Comparison of ENCODE assay signal across 10 cellular contexts in the genomic region with DNA sequence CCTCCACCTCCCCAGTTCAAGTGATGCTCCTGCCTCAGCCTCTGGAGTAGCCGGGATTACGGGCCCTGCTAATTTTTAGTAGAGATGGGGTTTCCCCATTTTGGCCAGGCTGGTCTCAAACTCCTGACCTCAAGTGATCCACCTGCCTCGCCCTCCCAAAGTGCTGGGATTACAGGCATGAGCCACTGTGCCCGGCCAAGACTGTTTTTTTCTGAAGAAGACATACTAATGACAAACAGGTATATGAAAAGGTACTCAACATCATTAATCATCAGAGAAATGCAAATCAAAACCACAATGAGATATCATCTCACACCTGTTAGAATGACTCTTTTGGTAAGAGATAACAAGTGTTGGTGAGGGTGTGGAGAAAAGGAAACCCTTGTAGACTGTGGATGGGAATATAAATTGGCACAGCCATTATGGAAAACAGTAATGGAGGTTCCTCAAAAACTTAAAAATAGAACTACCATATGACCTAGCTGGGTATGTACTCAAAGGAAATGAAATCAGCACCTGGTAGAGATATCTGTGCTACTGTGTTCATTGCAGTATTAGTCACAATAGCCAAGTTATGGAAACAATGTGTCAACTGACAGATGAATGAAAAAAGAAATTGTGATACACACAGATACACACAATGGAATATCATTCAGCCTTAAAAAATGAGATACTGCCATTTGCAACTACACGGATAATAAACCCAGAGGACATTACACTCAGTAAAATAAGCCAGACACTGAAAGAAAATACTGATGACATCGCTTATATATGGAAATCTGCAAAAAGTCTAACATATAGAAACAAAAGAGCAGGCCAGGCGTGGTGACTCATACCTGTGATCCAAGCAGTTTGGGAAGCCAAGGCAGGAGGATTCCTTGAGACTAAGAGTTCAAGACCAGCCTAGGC. TPM values are rescaled to one million over a fixed set of nuclear protein-coding genes. Genes with fewer than 3 reads are reported as not detected.
DNase-seq lines count a peak whose midpoint lies in the region; ATAC-seq and TF ChIP-seq lines count a peak whose summit lies in the region.
"Had no signal": no experiment of that assay in that cellular context is flagged by ENCODE, and none has a peak within 500 bp of the region (broad histone marks: within the 10 kb centered on the region; RNA-seq: fewer than 3 reads in every experiment).

No MANE protein-coding gene starts in this region.

- peak overlapping the region; percentile 53 for H3K4me3 Mint-ChIP-seq in activated T-helper 1 cell treated with anti-CD3 and anti-CD28 coated beads, Interleukin-12 subunit alpha, Interleukin-12 subunit beta, Interleukin-2, Interleukin-4 antibody, amounts not matched to agents 30 ng/mL and 10 ng/mL and 1 ng/mL, durations not matched to agents 14 hours and 24 hours and 36 hours

- H3K4me1 Mint-ChIP-seq in activated T-helper 1 cell treated with anti-CD3 and anti-CD28 coated beads, Interleukin-12 subunit alpha, Interleukin-12 subunit beta, Interleukin-2, Interleukin-4 antibody, amounts not matched to agents 30 ng/mL and 10 ng/mL and 1 ng/mL, durations not matched to agents 14 hours and 24 hours and 36 hours (ENCODE audit: low read depth) = peaks cover 71% of the 10 kb centered on the region

- H3K36me3 Mint-ChIP-seq in activated T-helper 1 cell treated with anti-CD3 and anti-CD28 coated beads, Interleukin-12 subunit alpha, Interleukin-12 subunit beta, Interleukin-2, Interleukin-4 antibody, amounts not matched to agents 30 ng/mL and 10 ng/mL and 1 ng/mL, durations not matched to agents 14 hours and 24 hours and 36 hours (ENCODE audit: low read depth) = peaks cover 31% of the 10 kb centered on the region

- no peaks in the 10 kb centered on the region for H3K27me3 ChIP-seq in heart left ventricle
- no peaks in the 10 kb centered on the region for H3K27me3 ChIP-seq in esophagus squamous epithelium

- H3K27me3 Mint-ChIP-seq in activated T-helper 1 cell treated with anti-CD3 and anti-CD28 coated beads, Interleukin-12 subunit alpha, Interleukin-12 subunit beta, Interleukin-2, Interleukin-4 antibody, amounts not matched to agents 30 ng/mL and 10 ng/mL and 1 ng/mL, durations not matched to agents 14 hours and 24 hours and 36 hours (ENCODE audit: insufficient read depth) = no peaks in the 10 kb centered on the region

- H3K4me3 ChIP-seq in heart left ventricle = no peak overlapping the region
- no peak overlapping the region for H3K4me3 ChIP-seq in esophagus squamous epithelium

- peaks cover 4% of the 10 kb centered on the region for H3K9me3 Mint-ChIP-seq in activated T-helper 1 cell treated with anti-CD3 and anti-CD28 coated beads, Interleukin-12 subunit alpha, Interleukin-12 subunit beta, Interleukin-2, Interleukin-4 antibody, amounts not matched to agents 30 ng/mL and 10 ng/mL and 1 ng/mL, durations not matched to agents 14 hours and 24 hours and 36 hours

- DNase-seq in heart left ventricle = no peak
- no peak for DNase-seq in Right ventricle myocardium inferior (ENCODE audit: missing footprints)
- DNase-seq in activated T-helper 1 cell treated with anti-CD3 and anti-CD28 coated beads, Interleukin-12 subunit alpha, Interleukin-12 subunit beta, Interleukin-2, Interleukin-4 antibody, amounts not matched to agents 30 ng/mL and 10 ng/mL and 1 ng/mL, durations not matched to agents 14 hours and 24 hours and 36 hours (ENCODE audit: low spot score) = no peak
- no peak for DNase-seq in stimulated activated naive CD8-positive, alpha-beta T cell treated with anti-CD3 and anti-CD28 coated beads, Interleukin-15, Interleukin-2, amounts not matched to agents 100 U/mL and 50 U/mL, for 24 hours
- no peak for DNase-seq in nucleus accumbens (lab: John Stamatoyannopoulos, UW)
- DNase-seq in retina = no peak
- DNase-seq in esophagus squamous epithelium (lab: John Stamatoyannopoulos, UW) = no peak
- DNase-seq: DND-41, NCI-H146 had no signal

- H3K9me3 ChIP-seq in heart left ventricle (no peaks in the 10 kb centered on the region), esophagus squamous epithelium (no peaks in the 10 kb centered on the region)

- intact Hi-C loops in heart left ventricle (cut with DNase I) (no loop called here), Right ventricle myocardium inferior (cut with DNase I) (no loop called here), esophagus squamous epithelium (cut with DNase I) (no loop called here)
- intact Hi-C loops in activated T-helper 1 cell treated with anti-CD3 and anti-CD28 coated beads, Interleukin-12 subunit alpha, Interleukin-12 subunit beta, Interleukin-2, Interleukin-4 antibody, amounts not matched to agents 30 ng/mL and 10 ng/mL and 1 ng/mL, durations not matched to agents 14 hours and 24 hours and 36 hours (cut with micrococcal nuclease) = loop anchor here (1.0 to 10.0 kb wide), 8 partner anchors 19 to 625 kb away; no protein-coding TSS in a partner anchor

- H3K36me3 ChIP-seq in heart left ventricle (no peaks in the 10 kb centered on the region), esophagus squamous epithelium (no peaks in the 10 kb centered on the region)

- no peak for TF ChIP-seq POLR2A in heart left ventricle (IDR thresholded peaks at IDR 0.05)
- no peak for TF ChIP-seq POLR2A in esophagus squamous epithelium (IDR thresholded peaks at IDR 0.05)

- peak overlapping the region; percentile 89 for H3K27ac Mint-ChIP-seq in activated T-helper 1 cell treated with anti-CD3 and anti-CD28 coated beads, Interleukin-12 subunit alpha, Interleukin-12 subunit beta, Interleukin-2, Interleukin-4 antibody, amounts not matched to agents 30 ng/mL and 10 ng/mL and 1 ng/mL, durations not matched to agents 14 hours and 24 hours and 36 hours

- TF ChIP-seq CTCF in heart left ventricle (IDR thresholded peaks at IDR 0.05) = no peak
- TF ChIP-seq CTCF in esophagus squamous epithelium (IDR thresholded peaks at IDR 0.05) = no peak

- 89 to 94% (median 90%) methylated on average over 7 of the region's 7 CpGs for WGBS in heart left ventricle, 4 donors
- 58 to 66% methylated on average over 6 to 7 of the region's 7 CpGs for WGBS in esophagus squamous epithelium, 2 donors

- H3K4me1 ChIP-seq in heart left ventricle (peaks cover 2 to 43% (median 12%) of the 10 kb centered on the region in 12 donors), esophagus squamous epithelium (peaks cover 0 to 32% (median 0%) of the 10 kb centered on the region in 3 donors)

- H3K27ac ChIP-seq in heart left ventricle (no peak overlapping the region), esophagus squamous epithelium (no peak overlapping the region)

- ATAC-seq in heart left ventricle (peak in 3 of 4 donors; percentile 41 to 85 (median 52)), Right ventricle myocardium inferior (no peak), HG02970 (IDR thresholded peaks at IDR 0.05; ENCODE audit: low FRiP score, unreplicated experiment) (peak; percentile 60)
- ATAC-seq in stimulated activated naive CD8-positive, alpha-beta T cell treated with anti-CD3 and anti-CD28 coated beads, Interleukin-15, Interleukin-2, amounts not matched to agents 100 U/mL and 50 U/mL, for 24 hours = peak; percentile 92

RNA-seq across cellular contexts. Expression of gene SOS1, which starts 20.8 kb away (rescaled TPM):
- 10 to 100 TPM; 17.6 to 54.5 (median 29.5) TPM for total RNA-seq in heart left ventricle
- polyA plus RNA-seq in heart left ventricle = 10 to 100 TPM in 1 of 2 donors, 1 to 10 TPM in 1; 4.7 to 12.7 TPM
- 23.8 TPM for total RNA-seq in Right ventricle myocardium inferior
- 55.1 and 61.0 TPM in 2 replicates for total RNA-seq in activated T-helper 1 cell treated with anti-CD3 and anti-CD28 coated beads, Interleukin-12 subunit alpha, Interleukin-12 subunit beta, Interleukin-2, Interleukin-4 antibody, amounts not matched to agents 30 ng/mL and 10 ng/mL and 1 ng/mL, durations not matched to agents 14 hours and 24 hours and 36 hours
- total RNA-seq in esophagus squamous epithelium = 10 to 100 TPM; 15.1 to 48.2 (median 27.8) TPM
